18 cellular contexts compared by ENCODE assay signal in genomic region chr22:19638282-19639015, GRCh38.
DNase-seq lines count a peak whose midpoint lies in the region; ATAC-seq, FAIRE-seq and TF ChIP-seq lines count a peak whose summit lies in the region.
"Had no signal": no experiment of that assay in that cellular context is flagged by ENCODE, and none has a peak within 500 bp of the region (broad histone marks: within the 10 kb centered on the region; RNA-seq: fewer than 3 reads in every experiment).

No MANE protein-coding gene starts in this region.

- TF ChIP-seq CTCF in SK-N-SH (IDR thresholded peaks at IDR 0.05): no peak
- no peak for TF ChIP-seq CTCF in K562 (IDR thresholded peaks at IDR 0.05 in 2 of 3, conservative IDR thresholded peaks at IDR 0.05 in 1 of 3; ENCODE audit: insufficient read depth in 2 of 3, low read depth in 1 of 3, low read length in 3 of 3)

- in situ Hi-C loops in K562 (cut with MboI): no loop called here
- in situ Hi-C loops in ACHN (cut with HindIII; ENCODE audit: low pct_ligation_motif_present, low pct_unique_long_range_greater_than_20kb, low sequenced_read_pairs): no loop called here

- TF ChIP-seq EP300 in SK-N-SH (IDR thresholded peaks at IDR 0.05; ENCODE audit: borderline replicate concordance in 1 of 2, low read depth in 1 of 2, low read length in 1 of 2): no peak
- no peak for TF ChIP-seq EP300 in K562 (IDR thresholded peaks at IDR 0.05; ENCODE audit: low read length)

- 56% methylated on average over 8 of the region's 8 CpGs for WGBS in SK-N-SH (ENCODE audit: low lambda C conversion rate)
- 39% methylated on average over 8 of the region's 8 CpGs for WGBS in K562 (ENCODE audit: insufficient coverage, low coverage, missing lambda C conversion rate)

- TF ChIP-seq POLR2A in K562 (conservative IDR thresholded peaks at IDR 0.05): no peak

- H3K4me2 ChIP-seq in SK-N-SH: no peak overlapping the region
- no peak overlapping the region for H3K4me2 ChIP-seq in K562 (ENCODE audit: insufficient read depth, low read length)

- H3K9me3 Mint-ChIP-seq in naive thymus-derived CD4-positive, alpha-beta T cell: no peaks in the 10 kb centered on the region
- H3K9me3 Mint-ChIP-seq: CD4-positive, CD25-positive, alpha-beta regulatory T cell; CD8-positive, alpha-beta memory T cell had no signal

- H3K9me3 ChIP-seq in SK-N-SH (no peaks in the 10 kb centered on the region), K562 (replicated peaks; ENCODE audit: control insufficient read depth, insufficient read depth, low read depth, low read length) (no peaks in the 10 kb centered on the region)
- H3K9me3 ChIP-seq in naive thymus-derived CD4-positive, alpha-beta T cell (ENCODE audit: control insufficient read depth in 2 of 3, low read length in 3 of 3): no peaks in the 10 kb centered on the region
- H3K9me3 ChIP-seq: BE2C had no signal

- H3K4me3 ChIP-seq in SK-N-SH (ENCODE audit: low read depth in 2 of 2, low read length in 1 of 2) (no peak overlapping the region), K562 (no peak overlapping the region)
- H3K4me3 ChIP-seq in naive thymus-derived CD4-positive, alpha-beta T cell (ENCODE audit: low read length): no peak overlapping the region
- H3K4me3 ChIP-seq: GM23248 had no signal

- no peak overlapping the region for H3K27ac ChIP-seq in SK-N-SH (ENCODE audit: low read depth in 2 of 2, low read length in 1 of 2)
- no peak overlapping the region for H3K27ac ChIP-seq in K562 (ENCODE audit: extremely low read depth, low read depth, low read length)
- H3K27ac ChIP-seq in naive thymus-derived CD4-positive, alpha-beta T cell (ENCODE audit: low read depth, low read length): no peak overlapping the region
- no peak overlapping the region for H3K27ac ChIP-seq in caudate nucleus (ENCODE audit: low read depth, low read length)
- H3K27ac ChIP-seq: GM23248 had no signal

- H3F3A ChIP-seq in SK-N-SH (replicated peaks; ENCODE audit: insufficient read depth): no peaks in the 10 kb centered on the region

- H3K36me3 Mint-ChIP-seq in naive thymus-derived CD4-positive, alpha-beta T cell: no peaks in the 10 kb centered on the region
- H3K36me3 Mint-ChIP-seq: CD4-positive, CD25-positive, alpha-beta regulatory T cell; CD8-positive, alpha-beta memory T cell had no signal

- no peak for ATAC-seq in SK-N-SH treated with all-trans-retinoic acid at 6 μM for 48 hours
- ATAC-seq in K562: no peak
- no peak for ATAC-seq in naive thymus-derived CD4-positive, alpha-beta T cell

- no peaks in the 10 kb centered on the region for H3K4me1 ChIP-seq in SK-N-SH (ENCODE audit: control insufficient read depth in 1 of 2, insufficient read depth in 2 of 2, low read depth in 1 of 2, low read length in 1 of 2)
- H3K4me1 ChIP-seq in K562 (replicated peaks in 1 of 2; ENCODE audit: control insufficient read depth in 2 of 2, insufficient read depth in 2 of 2, low read length in 2 of 2): peaks cover 25 to 27% of the 10 kb centered on the region in 2 experiments; a peak in 4 of 5 replicates
- H3K4me1 ChIP-seq in naive thymus-derived CD4-positive, alpha-beta T cell (ENCODE audit: control insufficient read depth in 2 of 2, insufficient read depth in 2 of 2, low read length in 2 of 2): no peaks in the 10 kb centered on the region
- H3K4me1 ChIP-seq: BE2C had no signal

- TF ChIP-seq RAD21 in SK-N-SH (IDR thresholded peaks at IDR 0.05; ENCODE audit: low read length) (no peak), K562 (CRISPR knock-in tag; conservative IDR thresholded peaks at IDR 0.05 in 1 of 2, IDR thresholded peaks at IDR 0.05 in 1 of 2) (no peak)

- no peaks in the 10 kb centered on the region for H3K4me1 Mint-ChIP-seq in naive thymus-derived CD4-positive, alpha-beta T cell
- H3K4me1 Mint-ChIP-seq: CD4-positive, CD25-positive, alpha-beta regulatory T cell; CD8-positive, alpha-beta memory T cell had no signal

- intact Hi-C loops in K562 (cut with micrococcal nuclease): no loop called here
- intact Hi-C loops in naive thymus-derived CD4-positive, alpha-beta T cell (cut with micrococcal nuclease): no loop called here

- BruUV-seq in K562 (replicated peaks; lab: Mats Ljungman, UMichigan): no TSS peak

- H2AFZ ChIP-seq in SK-N-SH (ENCODE audit: low read depth) (no peak overlapping the region), K562 (ENCODE audit: low read depth, low read length) (no peak overlapping the region)
- H2AFZ ChIP-seq: GM23248 had no signal

- H3K9me2 ChIP-seq in SK-N-SH: no peaks in the 10 kb centered on the region

- H3K9me1 ChIP-seq in K562 (ENCODE audit: control insufficient read depth, insufficient read depth, low read length): peaks cover 2% of the 10 kb centered on the region

- H4K20me1 ChIP-seq in SK-N-SH (ENCODE audit: insufficient read depth) (no peaks in the 10 kb centered on the region), K562 (replicated peaks; ENCODE audit: control insufficient read depth, insufficient read depth, low read length) (no peaks in the 10 kb centered on the region; the same call in 1 of the 2 replicates)

- H3K36me3 ChIP-seq in SK-N-SH (replicated peaks in 1 of 2; ENCODE audit: control insufficient read depth in 1 of 2, insufficient read depth in 2 of 2, low read length in 1 of 2) (no peaks in the 10 kb centered on the region), K562 (ENCODE audit: control insufficient read depth, insufficient read depth, low read length) (no peaks in the 10 kb centered on the region)
- H3K36me3 ChIP-seq in naive thymus-derived CD4-positive, alpha-beta T cell (ENCODE audit: control insufficient read depth in 2 of 3, insufficient read depth in 3 of 3, low read length in 3 of 3): no peaks in the 10 kb centered on the region
- H3K36me3 ChIP-seq: BE2C had no signal

- peaks cover 0 to 7% (median 2%) of the 10 kb centered on the region in 5 donors for H3K27me3 Mint-ChIP-seq in naive thymus-derived CD4-positive, alpha-beta T cell

- CTCF ChIA-PET in SK-N-SH (lab: Yijun Ruan, JAX) (interaction anchor here (1.0 to 3.4 kb wide), 3 partner anchors 8 to 459 kb away, joined by 3 to 17 read pairs (median 3); no protein-coding TSS in a partner anchor), K562 (lab: Yijun Ruan, JAX; ENCODE audit: low intra/inter-chr PET ratio) (no interaction called here)
- CTCF ChIA-PET in naive thymus-derived CD4-positive, alpha-beta T cell (lab: Charles Lee): no interaction called here

- H3K9ac ChIP-seq in SK-N-SH (no peak overlapping the region), K562 (ENCODE audit: insufficient read depth in 1 of 2, low read depth in 2 of 2, low read length in 2 of 2) (0 out of 4 replicates have a peak overlapping the region, but pooled peaks of 1 of the 2 experiments have one; percentile 19)
- H3K9ac ChIP-seq: GM23248 had no signal

- POLR2A ChIA-PET in SK-N-SH (lab: Yijun Ruan, JAX) (no interaction called here), K562 (lab: Yijun Ruan, JAX) (interaction anchor here (0.6 to 1.2 kb wide), 7 partner anchors 8 to 419 kb away, joined by 3 to 4 read pairs (median 3); no protein-coding TSS in a partner anchor)
- POLR2A ChIA-PET in naive thymus-derived CD4-positive, alpha-beta T cell (lab: Charles Lee): no interaction called here

- no peak overlapping the region for H3K4me3 Mint-ChIP-seq in naive thymus-derived CD4-positive, alpha-beta T cell
- H3K4me3 Mint-ChIP-seq: CD4-positive, CD25-positive, alpha-beta regulatory T cell; CD8-positive, alpha-beta memory T cell had no signal

- no peak for FAIRE-seq in K562 (lab: Jason Lieb, UNC)
- FAIRE-seq: G401.6, GM12892, GM18507 had no signal

- peak; percentile 7 for DNase-seq in SK-N-SH
- peak in 1 of 4 experiments; percentile 27 for DNase-seq in K562 (ENCODE audit: extremely low read depth in 1 of 4, low spot score in 3 of 4)
- DNase-seq in islet precursor cell: peak; percentile 43
- no peak for DNase-seq in naive thymus-derived CD4-positive, alpha-beta T cell
- no peak for DNase-seq in ACHN
- no peak for DNase-seq in caudate nucleus (lab: John Stamatoyannopoulos, UW)
- DNase-seq: 8988T; BE2C; C1 segment of cervical spinal cord; CD4-positive, CD25-positive, alpha-beta regulatory T cell; CD8-positive, alpha-beta memory T cell; COR-L47; GM23248; HCEC 1CT had no signal

- no peaks in the 10 kb centered on the region; the same call in 1 of the 2 replicates for H3K27me3 ChIP-seq in SK-N-SH (ENCODE audit: insufficient read depth)
- H3K27me3 ChIP-seq in K562 (ENCODE audit: control insufficient read depth in 2 of 2, insufficient read depth in 2 of 2, low read length in 2 of 2): peaks cover 0 to 4% of the 10 kb centered on the region in 2 experiments; a peak in 1 of 5 replicates
- no peaks in the 10 kb centered on the region for H3K27me3 ChIP-seq in naive thymus-derived CD4-positive, alpha-beta T cell (ENCODE audit: control insufficient read depth in 2 of 2, insufficient read depth in 2 of 2, low read length in 2 of 2)
- H3K27me3 ChIP-seq: BE2C had no signal

- H3K27ac Mint-ChIP-seq in naive thymus-derived CD4-positive, alpha-beta T cell: no peak overlapping the region

- H3K79me2 ChIP-seq in SK-N-SH (ENCODE audit: insufficient read depth): no peaks in the 10 kb centered on the region
- no peaks in the 10 kb centered on the region for H3K79me2 ChIP-seq in K562 (ENCODE audit: control insufficient read depth, insufficient read depth, low read length)

TF ChIP-seq in SK-N-SH, 30 proteins besides CTCF, POLR2A, EP300 and RAD21:
- no peak for TF ChIP-seq CHD2 (IDR thresholded peaks at IDR 0.05; ENCODE audit: low read length, partially characterized antibody)

TF ChIP-seq in SK-N-SH treated with all-trans-retinoic acid at 6 μM for 48 hours, 23 proteins besides CTCF, POLR2A, EP300 and RAD21 (continues in another document):
- TF ChIP-seq CSDC2 (CRISPR knock-in tag; IDR thresholded peaks at IDR 0.05) (no peak), SNAI2 (CRISPR knock-in tag; IDR thresholded peaks at IDR 0.05) (no peak)

TF ChIP-seq in K562, 482 proteins besides CTCF, POLR2A, EP300 and RAD21 (continues in another document):
- TF ChIP-seq JUN (IDR thresholded peaks at IDR 0.05; ENCODE audit: borderline replicate concordance, low read depth, low read length) (peak; percentile 5; the same call in 1 of the 2 replicates), JUN (CRISPR knock-in tag; IDR thresholded peaks at IDR 0.05; ENCODE audit: borderline replicate concordance) (no peak), MNT (conservative IDR thresholded peaks at IDR 0.05) (no peak), KDM5B (IDR thresholded peaks at IDR 0.05; ENCODE audit: insufficient replicate concordance, low read depth, low read length) (no peak), ZNF184 (CRISPR knock-in tag; IDR thresholded peaks at IDR 0.05) (0 out of 2 replicates have a peak, but pooled peaks have one; percentile 68)

Comparison
In these comparisons a context has a peak if more than half of its experiments do, and no peak if none do; other contexts are left out.
1. DNase-seq: peak in SK-N-SH (single experiment) and islet precursor cell (single experiment); none in naive thymus-derived CD4-positive, alpha-beta T cell (0 of 9), ACHN (single experiment) and caudate nucleus (0 of 61).